ENCODE assay signal across 20 cellular contexts in genomic region chr10:44781131-44781530, GRCh38.
A peak's percentile ranks its signal among the peaks of the same experiment; 100 is the strongest.
DNase-seq lines count a peak whose midpoint lies in the region; ATAC-seq and TF ChIP-seq lines count a peak whose summit lies in the region.
"Had no signal": no experiment of that assay in that cellular context is flagged by ENCODE, and none has a peak within 500 bp of the region (broad histone marks: within the 10 kb centered on the region; RNA-seq: fewer than 3 reads in every experiment).

No MANE protein-coding gene starts in this region.

- no peak overlapping the region for H3K27ac Mint-ChIP-seq in stimulated activated memory B cell treated with anti-CD40 and anti-IgM and Interleukin-4, amounts not matched to agents 10 μg/mL and 1 μg/mL and 100 μg/mL, for 72 hours
- H3K27ac Mint-ChIP-seq: B cell; CD4-positive, CD25-positive, alpha-beta regulatory T cell; CD8-positive, alpha-beta T cell; GM23338; H9 had no signal

- H3K27me3 ChIP-seq in adipocyte (replicated peaks; ENCODE audit: control insufficient read depth, insufficient read depth, low read length), result no peaks in the 10 kb centered on the region
- no peaks in the 10 kb centered on the region for H3K27me3 ChIP-seq in lower lobe of right lung (ENCODE audit: low read depth)
- H3K27me3 ChIP-seq: BLaER1 had no signal

- H3K27ac ChIP-seq in lower lobe of right lung, result no peak overlapping the region
- H3K27ac ChIP-seq: BLaER1, C4-2B had no signal

- H3K36me3 Mint-ChIP-seq in stimulated activated memory B cell treated with anti-CD40 and anti-IgM and Interleukin-4, amounts not matched to agents 10 μg/mL and 1 μg/mL and 100 μg/mL, for 72 hours, result no peaks in the 10 kb centered on the region
- H3K36me3 Mint-ChIP-seq: CD4-positive, CD25-positive, alpha-beta regulatory T cell; CD8-positive, alpha-beta T cell had no signal

- H3K9me3 ChIP-seq in adipocyte (ENCODE audit: control insufficient read depth, low read length) (no peaks in the 10 kb centered on the region), lower lobe of right lung (no peaks in the 10 kb centered on the region)
- H3K9me3 ChIP-seq: BLaER1, Caco-2 had no signal

- H3K4me3 ChIP-seq in adipocyte (ENCODE audit: low read length), result no peak overlapping the region
- no peak overlapping the region for H3K4me3 ChIP-seq in lower lobe of right lung
- H3K4me3 ChIP-seq: BLaER1, GM12878, GM23338 had no signal

- intact Hi-C loops in lower lobe of right lung (cut with DNase I), result no loop called here

- H3K27me3 Mint-ChIP-seq in stimulated activated memory B cell treated with anti-CD40 and anti-IgM and Interleukin-4, amounts not matched to agents 10 μg/mL and 1 μg/mL and 100 μg/mL, for 72 hours, result peaks cover 9% of the 10 kb centered on the region
- H3K27me3 Mint-ChIP-seq: B cell had no signal

- H3K36me3 ChIP-seq in adipocyte (ENCODE audit: control insufficient read depth, insufficient read depth, low read length, severe bottlenecking), result no peaks in the 10 kb centered on the region
- H3K36me3 ChIP-seq in lower lobe of right lung, result no peaks in the 10 kb centered on the region
- H3K36me3 ChIP-seq: BLaER1 had no signal

- peaks cover 6% of the 10 kb centered on the region for H3K9me3 Mint-ChIP-seq in stimulated activated memory B cell treated with anti-CD40 and anti-IgM and Interleukin-4, amounts not matched to agents 10 μg/mL and 1 μg/mL and 100 μg/mL, for 72 hours
- H3K9me3 Mint-ChIP-seq: CD8-positive, alpha-beta T cell; GM23338; H9 had no signal

- no peak for ATAC-seq in stimulated activated memory B cell treated with anti-CD40 and anti-IgM and Interleukin-4, amounts not matched to agents 10 μg/mL and 1 μg/mL and 100 μg/mL, for 72 hours
- no peak for ATAC-seq in lower lobe of right lung
- ATAC-seq: CD8-positive, alpha-beta T cell; GM12878; GM23338; HCT116 had no signal

- no peaks in the 10 kb centered on the region for H3K4me1 Mint-ChIP-seq in stimulated activated memory B cell treated with anti-CD40 and anti-IgM and Interleukin-4, amounts not matched to agents 10 μg/mL and 1 μg/mL and 100 μg/mL, for 72 hours
- H3K4me1 Mint-ChIP-seq: B cell; CD4-positive, CD25-positive, alpha-beta regulatory T cell; GM23338; H9 had no signal

- H3K9ac ChIP-seq in adipocyte (ENCODE audit: low read length), result no peak overlapping the region
- H3K9ac ChIP-seq: BLaER1 had no signal

- no peak for TF ChIP-seq CTCF in lower lobe of right lung (IDR thresholded peaks at IDR 0.05)

- DNase-seq in adipocyte (ENCODE audit: low read depth), result peak; percentile 46
- peak; percentile 66 for DNase-seq in fibroblast of gingiva (ENCODE audit: low read depth)
- DNase-seq in fibroblast of the conjunctiva (ENCODE audit: low read depth), result peak; percentile 49
- DNase-seq in stimulated activated naive CD4-positive, alpha-beta T cell treated with Interleukin-2 at 50 U/mL for 16 hours (lab: John Stamatoyannopoulos, UW), result no peak
- no peak for DNase-seq in lower lobe of right lung
- DNase-seq: Caco-2; CD4-positive, CD25-positive, alpha-beta regulatory T cell; CD8-positive, alpha-beta T cell; DMS153; DND-41; EL; GDM1; H9 had no signal

- H3K4me3 Mint-ChIP-seq in stimulated activated memory B cell treated with anti-CD40 and anti-IgM and Interleukin-4, amounts not matched to agents 10 μg/mL and 1 μg/mL and 100 μg/mL, for 72 hours, result no peak overlapping the region
- H3K4me3 Mint-ChIP-seq: B cell; CD4-positive, CD25-positive, alpha-beta regulatory T cell; CD8-positive, alpha-beta T cell; GM23338; H9 had no signal

- H3K4me1 ChIP-seq in adipocyte (ENCODE audit: control insufficient read depth, insufficient read depth, low read length) (peaks cover 14% of the 10 kb centered on the region), lower lobe of right lung (no peaks in the 10 kb centered on the region)
- H3K4me1 ChIP-seq: BLaER1, Caco-2 had no signal

Comparison
In these comparisons a context has a peak if more than half of its experiments do, and no peak if none do; other contexts are left out.
1. DNase-seq: peak in adipocyte (single experiment), fibroblast of gingiva (single experiment) and fibroblast of the conjunctiva (single experiment); none in stimulated activated naive CD4-positive, alpha-beta T cell treated with Interleukin-2 at 50 U/mL for 16 hours (single experiment) and lower lobe of right lung (single experiment).